ENCODE assay signal across 12 cellular contexts in genomic region chr11:19332476-19332875, GRCh38.
DNase-seq lines count a peak whose midpoint lies in the region; ATAC-seq and TF ChIP-seq lines count a peak whose summit lies in the region.
"Had no signal": no experiment of that assay in that cellular context is flagged by ENCODE, and none has a peak within 500 bp of the region (broad histone marks: within the 10 kb centered on the region; RNA-seq: fewer than 3 reads in every experiment).

No MANE protein-coding gene starts in this region.

- no peaks in the 10 kb centered on the region for H3K9me3 Mint-ChIP-seq in osteocyte (ENCODE audit: unreplicated experiment)
- H3K9me3 Mint-ChIP-seq: IgD-negative memory B cell had no signal

- peaks cover 74% of the 10 kb centered on the region for H3K27me3 Mint-ChIP-seq in osteocyte (ENCODE audit: unreplicated experiment)

- H3K27ac Mint-ChIP-seq in osteocyte (ENCODE audit: unreplicated experiment), result no peak overlapping the region
- H3K27ac Mint-ChIP-seq: IgD-negative memory B cell had no signal

- no peak for TF ChIP-seq CTCF in osteocyte (IDR thresholded peaks at IDR 0.05)

- no peak overlapping the region for H3K4me3 Mint-ChIP-seq in osteocyte (ENCODE audit: unreplicated experiment)
- H3K4me3 Mint-ChIP-seq: IgD-negative memory B cell had no signal

- ATAC-seq in GM18498 (IDR thresholded peaks at IDR 0.05; ENCODE audit: unreplicated experiment), result peak; percentile 92
- ATAC-seq in GM19452 (IDR thresholded peaks at IDR 0.05; ENCODE audit: unreplicated experiment), result peak; percentile 78
- ATAC-seq in HG02678 (IDR thresholded peaks at IDR 0.05; ENCODE audit: unreplicated experiment), result peak; percentile 64
- ATAC-seq in HG03439 (IDR thresholded peaks at IDR 0.05; ENCODE audit: unreplicated experiment), result peak; percentile 87

- no peaks in the 10 kb centered on the region for H3K36me3 Mint-ChIP-seq in osteocyte (ENCODE audit: unreplicated experiment)
- H3K36me3 Mint-ChIP-seq: IgD-negative memory B cell had no signal

- H3K4me1 Mint-ChIP-seq in osteocyte (ENCODE audit: unreplicated experiment), result no peaks in the 10 kb centered on the region

- in situ Hi-C loops in ACHN (cut with HindIII; ENCODE audit: low pct_ligation_motif_present, low pct_unique_long_range_greater_than_20kb, low sequenced_read_pairs), result no loop called here

- no peak for DNase-seq in NCI-H446 treated with DMSO at 0.1 percent for 48 hours (lab: John Stamatoyannopoulos, UW)
- DNase-seq in ACHN, result no peak
- no peak for DNase-seq in osteocyte (ENCODE audit: extremely low spot score, unreplicated experiment)
- no peak for DNase-seq in hepatic stellate cell (ENCODE audit: low spot score)
- DNase-seq: kidney; NCI-H1436 treated with DMSO at 0.1 percent for 48 hours; stimulated activated CD4-positive, alpha-beta T cell treated with anti-CD3 and anti-CD28 coated beads, Interleukin-1b, Interleukin-23, amount 100 ng/mL, for 48 hours had no signal
